In the genomic region with DNA sequence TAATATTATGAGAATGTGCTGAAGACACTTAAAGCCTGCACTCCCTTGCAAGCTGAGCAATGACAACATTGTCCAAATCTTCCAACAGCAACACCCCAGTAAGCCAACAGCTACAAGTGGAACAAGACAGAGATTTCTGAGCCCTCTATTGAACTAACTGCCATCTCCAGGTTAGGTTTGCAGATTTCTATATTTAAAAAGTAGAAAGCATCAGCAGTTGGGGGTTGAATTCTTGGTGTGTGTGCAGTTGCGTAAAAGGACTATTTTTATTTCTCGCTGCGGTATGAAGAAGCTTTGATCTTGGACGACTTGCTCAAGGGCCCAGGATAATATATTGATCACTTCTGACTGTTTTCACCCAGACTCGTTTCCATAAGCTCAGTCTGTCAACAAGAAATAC, we compare ENCODE assay signal across 15 cellular contexts.
A peak's percentile ranks its signal among the peaks of the same experiment; 100 is the strongest.
DNase-seq lines count a peak whose midpoint lies in the region; ATAC-seq and TF ChIP-seq lines count a peak whose summit lies in the region.
"Had no signal": no experiment of that assay in that cellular context is flagged by ENCODE, and none has a peak within 500 bp of the region (broad histone marks: within the 10 kb centered on the region; RNA-seq: fewer than 3 reads in every experiment).

No MANE protein-coding gene starts in this region.

- H3K9me3 ChIP-seq in BLaER1 (no peaks in the 10 kb centered on the region), left ventricle myocardium inferior (replicated peaks) (no peaks in the 10 kb centered on the region), psoas muscle (no peaks in the 10 kb centered on the region)
- H3K9me3 ChIP-seq: Caco-2, SJCRH30 had no signal

- TF ChIP-seq CTCF in left ventricle myocardium inferior (IDR thresholded peaks at IDR 0.05; ENCODE audit: borderline replicate concordance) (no peak), psoas muscle (IDR thresholded peaks at IDR 0.05) (no peak), GM20000 (IDR thresholded peaks at IDR 0.05; ENCODE audit: extremely low read depth, missing control alignments) (no peak)

- H3K9ac ChIP-seq in BLaER1, result no peak overlapping the region

- H3K27ac ChIP-seq in BLaER1, result no peak overlapping the region
- peak overlapping the region; percentile 93 for H3K27ac ChIP-seq in left ventricle myocardium inferior (replicated peaks)
- H3K27ac ChIP-seq in psoas muscle, result peak overlapping the region; percentile 97

- intact Hi-C loops in left ventricle myocardium inferior (cut with micrococcal nuclease), result no loop called here
- intact Hi-C loops in psoas muscle (cut with DNase I), result loop anchor here (2.0 to 5.0 kb wide), 3 partner anchors 35 to 150 kb away; no protein-coding TSS in a partner anchor

- no peak overlapping the region for H3K4me3 ChIP-seq in BLaER1
- H3K4me3 ChIP-seq in left ventricle myocardium inferior, result peak overlapping the region; percentile 51
- H3K4me3 ChIP-seq in psoas muscle, result peak overlapping the region; percentile 42

- H3K4me1 ChIP-seq in BLaER1 (peaks cover 30% of the 10 kb centered on the region), left ventricle myocardium inferior (peaks cover 84% of the 10 kb centered on the region), psoas muscle (peaks cover 80% of the 10 kb centered on the region)
- H3K4me1 ChIP-seq: Caco-2 had no signal

- ATAC-seq in psoas muscle (peak; percentile 56 to 74 (median 69)), HG02870 (IDR thresholded peaks at IDR 0.05; ENCODE audit: unreplicated experiment) (no peak)

- H3K27me3 ChIP-seq in BLaER1, result no peaks in the 10 kb centered on the region
- H3K27me3 ChIP-seq in left ventricle myocardium inferior (ENCODE audit: low read depth), result no peaks in the 10 kb centered on the region
- H3K27me3 ChIP-seq in psoas muscle (ENCODE audit: insufficient read depth in 3 of 3, low read length in 2 of 3), result no peaks in the 10 kb centered on the region
- H3K27me3 ChIP-seq: SJCRH30 had no signal

- H3K4me2 ChIP-seq in BLaER1, result peak overlapping the region; percentile 63

- H4K20me1 ChIP-seq in BLaER1, result no peaks in the 10 kb centered on the region

- peak; percentile 97 for DNase-seq in SIG-M5 treated with dmso at 0.1 percent for 504 hours (lab: John Stamatoyannopoulos, UW; ENCODE audit: unreplicated experiment)
- DNase-seq in left ventricle myocardium inferior, result no peak
- no peak for DNase-seq in psoas muscle
- no peak for DNase-seq in GM20000 (ENCODE audit: low spot score)
- DNase-seq in germinal center (ENCODE audit: low spot score), result no peak
- DNase-seq in HT-29 (ENCODE audit: low spot score), result no peak
- DNase-seq: activated naive CD4-positive, alpha-beta T cell; Caco-2; caudate nucleus; midbrain; NCI-H2081; NCI-H774; SJCRH30 had no signal

- WGBS in psoas muscle, 3 donors, result 17 to 32% (median 19%) methylated on average over 5 of the region's 5 CpGs

- H3K36me3 ChIP-seq in BLaER1 (peaks cover 9% of the 10 kb centered on the region), left ventricle myocardium inferior (no peaks in the 10 kb centered on the region), psoas muscle (ENCODE audit: insufficient read depth in 1 of 2, low read depth in 1 of 2) (no peaks in the 10 kb centered on the region)
- H3K36me3 ChIP-seq: SJCRH30 had no signal
